Comparison of ENCODE assay signal across 1 cellular context in genomic region chr9:81549500-81550206, GRCh38.
A peak's percentile ranks its signal among the peaks of the same experiment; 100 is the strongest.
TF ChIP-seq lines count a peak whose summit lies in the region.

No MANE protein-coding gene starts in this region.

TF ChIP-seq in H1, 55 proteins besides CTCF, POLR2A, EP300 and RAD21:
- TF ChIP-seq TBP (IDR thresholded peaks at IDR 0.05; ENCODE audit: low read depth, low read length) (no peak), SP1 (IDR thresholded peaks at IDR 0.05; ENCODE audit: low read depth, low read length) (0 out of 2 replicates have a peak, but pooled peaks have one; percentile 21), TEAD4 (IDR thresholded peaks at IDR 0.05; ENCODE audit: low read depth, low read length) (peak; percentile 82), GABPA (IDR thresholded peaks at IDR 0.05; ENCODE audit: borderline replicate concordance, insufficient read depth, low read length) (no peak), SIN3A (conservative IDR thresholded peaks at IDR 0.05 in 1 of 2, IDR thresholded peaks at IDR 0.05 in 1 of 2; ENCODE audit: low read depth in 1 of 2, low read length in 2 of 2) (no peak), HDAC2 (IDR thresholded peaks at IDR 0.05; ENCODE audit: borderline replicate concordance in 1 of 2, low read depth in 2 of 2, low read length in 2 of 2) (0 out of 4 replicates have a peak, but pooled peaks of 1 of the 2 experiments have one; percentile 32), POLR2AphosphoS5 (IDR thresholded peaks at IDR 0.05; ENCODE audit: low read depth, low read length) (no peak)
